Comparison of ENCODE assay signal across 14 cellular contexts in the genomic region with DNA sequence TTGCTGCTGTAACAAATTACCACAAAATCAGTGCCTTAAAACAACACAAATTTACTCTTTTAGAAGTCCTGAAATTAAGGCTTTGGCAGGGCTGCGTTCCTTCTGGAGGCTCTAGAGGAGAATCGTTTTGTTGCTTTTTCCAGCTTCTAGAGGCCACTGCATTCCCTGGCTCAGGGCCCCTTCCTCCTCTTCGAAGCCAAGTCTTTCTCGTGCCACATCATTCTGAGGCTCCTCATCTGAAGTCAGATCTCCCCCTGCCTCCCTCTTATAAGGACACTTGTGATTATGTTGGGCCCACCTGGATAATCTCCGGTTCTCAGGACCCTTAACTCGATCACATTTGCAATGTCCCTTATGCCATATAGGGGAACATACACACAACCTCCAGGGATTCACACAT. TPM values are rescaled to one million over a fixed set of nuclear protein-coding genes. Genes with fewer than 3 reads are reported as not detected.
A peak's percentile ranks its signal among the peaks of the same experiment; 100 is the strongest.
DNase-seq lines count a peak whose midpoint lies in the region; ATAC-seq lines count a peak whose summit lies in the region.
"Had no signal": no experiment of that assay in that cellular context is flagged by ENCODE, and none has a peak within 500 bp of the region (broad histone marks: within the 10 kb centered on the region; RNA-seq: fewer than 3 reads in every experiment).

No MANE protein-coding gene starts in this region.

- H3K27ac Mint-ChIP-seq in T-cell = peak overlapping the region; percentile 98 to 100
- H3K27ac Mint-ChIP-seq in stimulated activated naive B cell treated with anti-CD40 and anti-IgM and Interleukin-4, amounts not matched to agents 10 μg/mL and 1 μg/mL and 100 μg/mL, for 72 hours = peak overlapping the region; percentile 90
- H3K27ac Mint-ChIP-seq: nephron progenitor cell had no signal

- H3K27ac ChIP-seq in layer of hippocampus (ENCODE audit: low read depth, low read length) = peak overlapping the region; percentile 32
- H3K27ac ChIP-seq: 22Rv1 had no signal

- H3K4me1 Mint-ChIP-seq in T-cell = peaks cover 93 to 97% (median 95%) of the 10 kb centered on the region in 3 donors
- peaks cover 64 to 98% of the 10 kb centered on the region in 2 donors for H3K4me1 Mint-ChIP-seq in stimulated activated naive B cell treated with anti-CD40 and anti-IgM and Interleukin-4, amounts not matched to agents 10 μg/mL and 1 μg/mL and 100 μg/mL, for 72 hours

- H3K27me3 ChIP-seq in layer of hippocampus (ENCODE audit: control insufficient read depth, insufficient read depth, low read length) = no peaks in the 10 kb centered on the region

- H3K9me3 Mint-ChIP-seq in T-cell = peaks cover 0 to 3% (median 0%) of the 10 kb centered on the region in 3 donors
- peaks cover 0 to 1% of the 10 kb centered on the region in 2 donors for H3K9me3 Mint-ChIP-seq in stimulated activated naive B cell treated with anti-CD40 and anti-IgM and Interleukin-4, amounts not matched to agents 10 μg/mL and 1 μg/mL and 100 μg/mL, for 72 hours
- H3K9me3 Mint-ChIP-seq: nephron progenitor cell had no signal

- peak overlapping the region in 1 of 3 donors; percentile 9 for H3K4me3 Mint-ChIP-seq in T-cell
- H3K4me3 Mint-ChIP-seq in stimulated activated naive B cell treated with anti-CD40 and anti-IgM and Interleukin-4, amounts not matched to agents 10 μg/mL and 1 μg/mL and 100 μg/mL, for 72 hours = no peak overlapping the region
- H3K4me3 Mint-ChIP-seq: nephron progenitor cell had no signal

- POLR2A ChIA-PET in T-cell (lab: Charles Lee) = interaction anchor here (0.6 to 2.0 kb wide), 5 partner anchors 50 to 1810 kb away, joined by 3 to 7 read pairs (median 4); partner anchors contain the start of gene IRF1 (in 1 of the 2)

- H3K27me3 Mint-ChIP-seq in T-cell = no peaks in the 10 kb centered on the region
- H3K27me3 Mint-ChIP-seq in stimulated activated naive B cell treated with anti-CD40 and anti-IgM and Interleukin-4, amounts not matched to agents 10 μg/mL and 1 μg/mL and 100 μg/mL, for 72 hours = no peaks in the 10 kb centered on the region

- in situ Hi-C loops in G401 (cut with HindIII; ENCODE audit: low sequenced_read_pairs) = no loop called here

- DNase-seq in NCI-H82 (lab: John Stamatoyannopoulos, UW) (peak; percentile 46), NCI-H82 treated with DMSO at 0.1 percent for 48 hours (lab: John Stamatoyannopoulos, UW; ENCODE audit: unreplicated experiment) (no peak), T-cell (no peak), G401 (ENCODE audit: low spot score) (no peak), NCI-H510A (lab: John Stamatoyannopoulos, UW) (no peak), HT-29 (ENCODE audit: low spot score) (no peak)
- DNase-seq in stimulated activated naive B cell treated with anti-CD40 and anti-IgM and Interleukin-4, amounts not matched to agents 10 μg/mL and 1 μg/mL and 100 μg/mL, for 72 hours = no peak
- DNase-seq: activated CD8-positive, alpha-beta memory T cell treated with anti-CD3 and anti-CD28 coated beads, Interleukin-2, amount 50 U/mL, for 48 hours; DMS 273 treated with DMSO at 0.1 percent for 48 hours; HCEC 1CT; KBM-7; nephron progenitor cell had no signal

- H3K36me3 Mint-ChIP-seq in T-cell = peaks cover 39% of the 10 kb centered on the region
- H3K36me3 Mint-ChIP-seq in stimulated activated naive B cell treated with anti-CD40 and anti-IgM and Interleukin-4, amounts not matched to agents 10 μg/mL and 1 μg/mL and 100 μg/mL, for 72 hours = peaks cover 9 to 32% of the 10 kb centered on the region in 2 donors

- CTCF ChIA-PET in T-cell (lab: Charles Lee) = interaction anchor here (0.7 to 1.5 kb wide), 5 partner anchors 9 to 72 kb away, joined by 3 to 6 read pairs (median 3); no protein-coding TSS in a partner anchor

- no peak for ATAC-seq in T-cell (replicated peaks in 1 of 4)
- no peak for ATAC-seq in stimulated activated naive B cell treated with anti-CD40 and anti-IgM and Interleukin-4, amounts not matched to agents 10 μg/mL and 1 μg/mL and 100 μg/mL, for 72 hours (replicated peaks)

RNA-seq across cellular contexts. Expression of gene SLC22A5, which starts 48.0 kb away (rescaled TPM):
- total RNA-seq in T-cell = 10 to 100 TPM in 2 of 5 donors, 1 to 10 TPM in 3; 4.8 to 14.0 (median 7.6) TPM
- total RNA-seq in G401 (2014; rRNA removed; shearing (Covaris generic)) = 5.3 and 5.4 TPM in 2 replicates
- 6.6 and 11.9 TPM in 2 replicates for total RNA-seq in HT-29 (2014; rRNA removed; shearing (Covaris generic))
